Comparison of ENCODE assay signal across 13 cellular contexts in genomic region chr13:23344923-23345322, GRCh38.
"Had no signal": no experiment of that assay in that cellular context is flagged by ENCODE, and none has a peak within 500 bp of the region (broad histone marks: within the 10 kb centered on the region; RNA-seq: fewer than 3 reads in every experiment).

No MANE protein-coding gene starts in this region.

- H3K27ac Mint-ChIP-seq: activated CD4-positive, alpha-beta memory T cell treated with anti-CD3 and anti-CD28 coated beads, Interleukin-2, amount 10 ng/mL, durations not matched to agents 7 days and 5 days; activated CD8-positive, alpha-beta memory T cell treated with anti-CD3 and anti-CD28 coated beads, Interleukin-2, amount 10 ng/mL, durations not matched to agents 7 days and 5 days; activated naive CD8-positive, alpha-beta T cell had no signal

- ATAC-seq: activated CD8-positive, alpha-beta memory T cell treated with anti-CD3 and anti-CD28 coated beads, Interleukin-2, amount 10 ng/mL, durations not matched to agents 7 days and 5 days; left colon; pancreas; right lobe of liver had no signal

- H3K27me3 Mint-ChIP-seq: activated CD4-positive, alpha-beta memory T cell treated with anti-CD3 and anti-CD28 coated beads, Interleukin-2, amount 10 ng/mL, durations not matched to agents 7 days and 5 days; activated CD8-positive, alpha-beta memory T cell treated with anti-CD3 and anti-CD28 coated beads, Interleukin-2, amount 10 ng/mL, durations not matched to agents 7 days and 5 days; activated naive CD8-positive, alpha-beta T cell had no signal

- H3K4me1 Mint-ChIP-seq: activated CD4-positive, alpha-beta memory T cell treated with anti-CD3 and anti-CD28 coated beads, Interleukin-2, amount 10 ng/mL, durations not matched to agents 7 days and 5 days; activated CD8-positive, alpha-beta memory T cell treated with anti-CD3 and anti-CD28 coated beads, Interleukin-2, amount 10 ng/mL, durations not matched to agents 7 days and 5 days had no signal

- H3K4me3 Mint-ChIP-seq: activated CD4-positive, alpha-beta memory T cell treated with anti-CD3 and anti-CD28 coated beads, Interleukin-2, amount 10 ng/mL, durations not matched to agents 7 days and 5 days; activated CD8-positive, alpha-beta memory T cell treated with anti-CD3 and anti-CD28 coated beads, Interleukin-2, amount 10 ng/mL, durations not matched to agents 7 days and 5 days; activated naive CD8-positive, alpha-beta T cell had no signal

- H3K9me3 ChIP-seq: pancreas, right lobe of liver, thoracic aorta, upper lobe of left lung had no signal

- DNase-seq: activated CD4-positive, alpha-beta memory T cell treated with anti-CD3 and anti-CD28 coated beads, Interleukin-2, amount 10 ng/mL, durations not matched to agents 7 days and 5 days; activated CD4-positive, alpha-beta T cell treated with anti-CD3 and anti-CD28 coated beads for 48 hours; activated CD4-positive, CD25-positive, alpha-beta regulatory T cell; activated CD8-positive, alpha-beta memory T cell treated with anti-CD3 and anti-CD28 coated beads, Interleukin-2, amount 10 ng/mL, durations not matched to agents 7 days and 5 days; dorsolateral prefrontal cortex; left colon; pancreas; right lobe of liver; small intestine; stimulated activated CD4-positive, alpha-beta T cell treated with anti-CD3 and anti-CD28 coated beads, Interleukin-4, amount 100 ng/mL, for 1 hour; upper lobe of left lung had no signal
